Comparison of ENCODE assay signal across 17 cellular contexts in genomic region chr17:19313746-19314651, GRCh38. TPM values are rescaled to one million over a fixed set of nuclear protein-coding genes. Genes with fewer than 3 reads are reported as not detected.
DNase-seq lines count a peak whose midpoint lies in the region; ATAC-seq and TF ChIP-seq lines count a peak whose summit lies in the region.
"Had no signal": no experiment of that assay in that cellular context is flagged by ENCODE, and none has a peak within 500 bp of the region (broad histone marks: within the 10 kb centered on the region; RNA-seq: fewer than 3 reads in every experiment).

No MANE protein-coding gene starts in this region.

- H3K4me1 Mint-ChIP-seq in GM23338, result peaks cover 32% of the 10 kb centered on the region
- peaks cover 31% of the 10 kb centered on the region for H3K4me1 Mint-ChIP-seq in WTC11
- peaks cover 22% of the 10 kb centered on the region for H3K4me1 Mint-ChIP-seq in CD14-positive monocyte
- H3K4me1 Mint-ChIP-seq: activated naive CD4-positive, alpha-beta T cell treated with anti-CD3 and anti-CD28 coated beads, Interleukin-2, amount 50 U/mL, for 24 hours had no signal

- no peak overlapping the region for H3K4me2 ChIP-seq in GM23338

- H3K9me3 Mint-ChIP-seq in GM23338 (no peaks in the 10 kb centered on the region; the same call in 2 of the 3 replicates), WTC11 (no peaks in the 10 kb centered on the region), CD14-positive monocyte (peaks cover 0 to 10% (median 0%) of the 10 kb centered on the region in 7 donors)
- H3K9me3 Mint-ChIP-seq: activated naive CD4-positive, alpha-beta T cell treated with anti-CD3 and anti-CD28 coated beads, Interleukin-2, amount 50 U/mL, for 24 hours; naive B cell; type B pancreatic cell had no signal

- TF ChIP-seq CTCF in GM23338 (conservative IDR thresholded peaks at IDR 0.05; ENCODE audit: low read depth in 2 of 2), result no peak
- no peak for TF ChIP-seq CTCF in WTC11 (IDR thresholded peaks at IDR 0.05)
- TF ChIP-seq CTCF in foreskin fibroblast (IDR thresholded peaks at IDR 0.05; ENCODE audit: low read depth, low read length), result no peak
- no peak for TF ChIP-seq CTCF in CD14-positive monocyte (IDR thresholded peaks at IDR 0.05)

- H3F3A ChIP-seq in GM23338 (replicated peaks; ENCODE audit: low read depth), result 0 out of 2 replicates have a peak, but pooled peaks cover 2% of the 10 kb centered on the region

- peaks cover 20% of the 10 kb centered on the region for H3K4me1 ChIP-seq in GM23338 (ENCODE audit: insufficient read depth)
- H3K4me1 ChIP-seq: breast epithelium had no signal

- H3K27me3 Mint-ChIP-seq in GM23338 (ENCODE audit: insufficient read depth, low read depth, poor library complexity) (peaks cover 12% of the 10 kb centered on the region), WTC11 (ENCODE audit: low read depth) (no peaks in the 10 kb centered on the region), CD14-positive monocyte (ENCODE audit: low read depth in 3 of 3) (peaks cover 90 to 92% (median 92%) of the 10 kb centered on the region in 3 donors)
- H3K27me3 Mint-ChIP-seq: activated naive CD4-positive, alpha-beta T cell treated with anti-CD3 and anti-CD28 coated beads, Interleukin-2, amount 50 U/mL, for 24 hours; type B pancreatic cell had no signal

- ATAC-seq in GM23338 (no peak), WTC11 (no peak), HG02642 (IDR thresholded peaks at IDR 0.05; ENCODE audit: poor library complexity, unreplicated experiment) (no peak)
- ATAC-seq: left cardiac atrium had no signal

- H4K20me1 ChIP-seq in GM23338 (replicated peaks; ENCODE audit: insufficient read depth), result no peaks in the 10 kb centered on the region; the same call in 1 of the 2 replicates

- no peak overlapping the region for H2AFZ ChIP-seq in GM23338

- H3K36me3 ChIP-seq in GM23338 (ENCODE audit: insufficient read depth), result 0 out of 2 replicates have a peak, but pooled peaks cover 3% of the 10 kb centered on the region
- H3K36me3 ChIP-seq: breast epithelium had no signal

- H3K27ac ChIP-seq in GM23338 (ENCODE audit: low read depth), result no peak overlapping the region

- no peak for DNase-seq in GM23338 (ENCODE audit: low spot score)
- no peak for DNase-seq in WTC11 (ENCODE audit: low spot score)
- DNase-seq in foreskin fibroblast, result peak; percentile 37 to 55
- peak; percentile 33 for DNase-seq in renal cortical epithelial cell (ENCODE audit: low read depth)
- no peak for DNase-seq in activated effector memory CD4-positive, alpha-beta T cell treated with anti-CD3 and anti-CD28 coated beads, Interleukin-2, amount 50 U/mL, for 16 hours
- DNase-seq in NCI-H187 treated with DMSO at 0.1 percent for 48 hours (lab: John Stamatoyannopoulos, UW), result no peak
- DNase-seq in CD14-positive monocyte (ENCODE audit: low spot score), result no peak
- DNase-seq: naive B cell; NCI-H187; NCI-H526; stimulated activated CD4-positive, alpha-beta T cell treated with anti-CD3 and anti-CD28 coated beads, Interleukin-2, amount 100 ng/mL, for 48 hours; stimulated activated CD8-positive, alpha-beta memory T cell treated with anti-CD3 and anti-CD28 coated beads, Interleukin-4, amount 100 ng/mL, for 48 hours had no signal

- CTCF ChIA-PET in WTC11 (lab: Charles Lee), result no interaction called here

- no peaks in the 10 kb centered on the region for H3K27me3 ChIP-seq in GM23338 (ENCODE audit: insufficient read depth)
- H3K27me3 ChIP-seq: breast epithelium had no signal

- H3K4me3 ChIP-seq in GM23338 (no peak overlapping the region), foreskin fibroblast (ENCODE audit: low read depth in 1 of 2, low read length in 2 of 2) (no peak overlapping the region)
- H3K4me3 ChIP-seq: breast epithelium had no signal

- peaks cover 42% of the 10 kb centered on the region for H3K36me3 Mint-ChIP-seq in GM23338 (ENCODE audit: low read depth)
- peaks cover 42% of the 10 kb centered on the region for H3K36me3 Mint-ChIP-seq in WTC11
- H3K36me3 Mint-ChIP-seq in CD14-positive monocyte, result peaks cover 5 to 25% of the 10 kb centered on the region in 2 donors

- intact Hi-C loops in CD14-positive monocyte (cut with micrococcal nuclease), result no loop called here

- H3K27ac Mint-ChIP-seq in GM23338 (peak overlapping the region; percentile 19; the same call in 1 of the 2 replicates), WTC11 (peak overlapping the region; percentile 13; the same call in 1 of the 2 replicates), CD14-positive monocyte (peak overlapping the region in 1 of 7 donors; percentile 43)
- H3K27ac Mint-ChIP-seq: activated naive CD4-positive, alpha-beta T cell treated with anti-CD3 and anti-CD28 coated beads, Interleukin-2, amount 50 U/mL, for 24 hours had no signal

- H3K4me3 Mint-ChIP-seq in GM23338 (no peak overlapping the region; the same call in 2 of the 3 replicates), WTC11 (no peak overlapping the region), CD14-positive monocyte (peak overlapping the region in 1 of 2 donors; percentile 70)
- H3K4me3 Mint-ChIP-seq: activated naive CD4-positive, alpha-beta T cell treated with anti-CD3 and anti-CD28 coated beads, Interleukin-2, amount 50 U/mL, for 24 hours; type B pancreatic cell had no signal

- H3K9me2 ChIP-seq in GM23338 (ENCODE audit: insufficient read depth), result no peaks in the 10 kb centered on the region

- H3K79me2 ChIP-seq in GM23338 (replicated peaks; ENCODE audit: insufficient read depth), result no peaks in the 10 kb centered on the region

- POLR2A ChIA-PET in WTC11 (lab: Charles Lee), result no interaction called here

TF ChIP-seq in GM23338, 12 proteins besides CTCF, POLR2A, EP300 and RAD21 (continues in another document):
- TF ChIP-seq JUNB (IDR thresholded peaks at IDR 0.05; ENCODE audit: unreplicated experiment) (no peak), ETS1 (IDR thresholded peaks at IDR 0.05) (no peak)

TF ChIP-seq in WTC11, 78 proteins besides CTCF, POLR2A, EP300 and RAD21 (continues in another document):
- TF ChIP-seq, protein P1, sequence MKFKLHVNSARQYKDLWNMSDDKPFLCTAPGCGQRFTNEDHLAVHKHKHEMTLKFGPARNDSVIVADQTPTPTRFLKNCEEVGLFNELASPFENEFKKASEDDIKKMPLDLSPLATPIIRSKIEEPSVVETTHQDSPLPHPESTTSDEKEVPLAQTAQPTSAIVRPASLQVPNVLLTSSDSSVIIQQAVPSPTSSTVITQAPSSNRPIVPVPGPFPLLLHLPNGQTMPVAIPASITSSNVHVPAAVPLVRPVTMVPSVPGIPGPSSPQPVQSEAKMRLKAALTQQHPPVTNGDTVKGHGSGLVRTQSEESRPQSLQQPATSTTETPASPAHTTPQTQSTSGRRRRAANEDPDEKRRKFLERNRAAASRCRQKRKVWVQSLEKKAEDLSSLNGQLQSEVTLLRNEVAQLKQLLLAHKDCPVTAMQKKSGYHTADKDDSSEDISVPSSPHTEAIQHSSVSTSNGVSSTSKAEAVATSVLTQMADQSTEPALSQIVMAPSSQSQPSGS (CRISPR knock-in tag; IDR thresholded peaks at IDR 0.05; ENCODE audit: borderline replicate concordance, low read depth), result no peak
- no peak for TF ChIP-seq ZBTB43 (CRISPR knock-in tag; IDR thresholded peaks at IDR 0.05)
- no peak for TF ChIP-seq EMX1 (CRISPR knock-in tag; IDR thresholded peaks at IDR 0.05)
- no peak for TF ChIP-seq ZNF423 (CRISPR knock-in tag; IDR thresholded peaks at IDR 0.05)
- TF ChIP-seq FOXP4 (CRISPR knock-in tag; IDR thresholded peaks at IDR 0.05), result no peak
- TF ChIP-seq, protein P2, sequence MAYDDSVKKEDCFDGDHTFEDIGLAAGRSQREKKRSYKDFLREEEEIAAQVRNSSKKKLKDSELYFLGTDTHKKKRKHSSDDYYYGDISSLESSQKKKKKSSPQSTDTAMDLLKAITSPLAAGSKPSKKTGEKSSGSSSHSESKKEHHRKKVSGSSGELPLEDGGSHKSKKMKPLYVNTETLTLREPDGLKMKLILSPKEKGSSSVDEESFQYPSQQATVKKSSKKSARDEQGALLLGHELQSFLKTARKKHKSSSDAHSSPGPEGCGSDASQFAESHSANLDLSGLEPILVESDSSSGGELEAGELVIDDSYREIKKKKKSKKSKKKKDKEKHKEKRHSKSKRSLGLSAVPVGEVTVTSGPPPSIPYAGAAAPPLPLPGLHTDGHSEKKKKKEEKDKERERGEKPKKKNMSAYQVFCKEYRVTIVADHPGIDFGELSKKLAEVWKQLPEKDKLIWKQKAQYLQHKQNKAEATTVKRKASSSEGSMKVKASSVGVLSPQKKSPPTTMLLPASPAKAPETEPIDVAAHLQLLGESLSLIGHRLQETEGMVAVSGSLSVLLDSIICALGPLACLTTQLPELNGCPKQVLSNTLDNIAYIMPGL (CRISPR knock-in tag; IDR thresholded peaks at IDR 0.05), result no peak
- no peak for TF ChIP-seq CREM (CRISPR knock-in tag; IDR thresholded peaks at IDR 0.05)
- no peak for TF ChIP-seq ZBTB21 (CRISPR knock-in tag; IDR thresholded peaks at IDR 0.05; ENCODE audit: borderline replicate concordance)
- no peak for TF ChIP-seq ZNF671 (CRISPR knock-in tag; IDR thresholded peaks at IDR 0.05)

RNA-seq across cellular contexts. Expression of gene B9D1, which starts 48.5 kb away (rescaled TPM):
- 47.2 and 63.5 TPM in 2 replicates for total RNA-seq in GM23338 (2014; rRNA removed; shearing (Covaris generic))
- polyA plus RNA-seq in GM23338 (2016; fragmentation: Nextera tagmentation; extraction: Ambion mirVana) (28.6 and 35.2 TPM in 2 replicates), CD14-positive monocyte (not detected)
- total RNA-seq in WTC11 (2021) (31.9 to 39.2 TPM (median 39.0 TPM) in 3 replicates), renal cortical epithelial cell (25.9 and 40.8 TPM in 2 replicates)

Comparison
In these comparisons a context has a peak if more than half of its experiments do, and no peak if none do; other contexts are left out.
1. DNase-seq: peak in foreskin fibroblast (2 of 2) and renal cortical epithelial cell (single experiment); none in GM23338 (single experiment), WTC11 (single experiment), activated effector memory CD4-positive, alpha-beta T cell treated with anti-CD3 and anti-CD28 coated beads, Interleukin-2, amount 50 U/mL, for 16 hours (single experiment), NCI-H187 treated with DMSO at 0.1 percent for 48 hours (single experiment) and CD14-positive monocyte (single experiment).